Comparison of ENCODE assay signal across 9 cellular contexts in the genomic region with DNA sequence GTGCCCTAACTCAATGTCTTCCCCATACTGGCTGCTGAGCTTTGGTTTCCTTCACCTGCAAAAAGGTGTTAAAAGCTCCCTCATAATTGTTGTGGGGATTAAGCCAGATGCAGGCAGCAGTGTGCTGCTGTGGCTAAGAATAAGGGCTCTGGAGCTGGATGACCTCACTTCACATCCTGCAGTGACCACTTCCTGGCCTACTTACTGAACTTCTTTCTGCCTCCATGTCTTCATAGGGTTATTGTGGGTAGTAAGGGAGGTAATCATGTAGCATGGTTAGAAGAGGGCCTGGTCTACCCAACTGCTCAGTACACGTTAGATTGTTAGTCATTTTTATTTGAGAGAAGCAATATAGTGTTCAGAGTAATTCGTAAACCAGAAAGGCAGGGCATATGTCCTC. TPM values are rescaled to one million over a fixed set of nuclear protein-coding genes. Genes with fewer than 3 reads are reported as not detected.
DNase-seq lines count a peak whose midpoint lies in the region; ATAC-seq and TF ChIP-seq lines count a peak whose summit lies in the region.
"Had no signal": no experiment of that assay in that cellular context is flagged by ENCODE, and none has a peak within 500 bp of the region (broad histone marks: within the 10 kb centered on the region; RNA-seq: fewer than 3 reads in every experiment).

No MANE protein-coding gene starts in this region.

- peak; percentile 90 for ATAC-seq in GM21381 (IDR thresholded peaks at IDR 0.05; ENCODE audit: unreplicated experiment)
- ATAC-seq in IMR-90 (ENCODE audit: low read depth): no peak
- ATAC-seq in sciatic nerve: no peak

- in situ Hi-C loops in IMR-90 (cut with MboI; ENCODE audit: low sequenced_read_pairs) (no loop called here), brain microvascular endothelial cell (cut with HindIII; ENCODE audit: low pct_ligation_motif_present, low sequenced_read_pairs) (no loop called here)

- H2AK5ac ChIP-seq in IMR-90 (ENCODE audit: low read depth, low read length): peak overlapping the region; percentile 37

- H2BK5ac ChIP-seq in IMR-90 (ENCODE audit: low read depth, low read length, poor library complexity, severe bottlenecking): peak overlapping the region; percentile 91

- peaks cover 24 to 60% of the 10 kb centered on the region in 2 experiments for H3K79me1 ChIP-seq in IMR-90 (ENCODE audit: low read depth in 1 of 2, low read length in 2 of 2)

- H2BK20ac ChIP-seq in IMR-90 (ENCODE audit: low read depth, low read length): peak overlapping the region; percentile 82

- H3K9me3 ChIP-seq in IMR-90 (ENCODE audit: control insufficient read depth, insufficient read depth, low read length): no peaks in the 10 kb centered on the region
- H3K9me3 ChIP-seq in esophagus squamous epithelium: no peaks in the 10 kb centered on the region
- H3K9me3 ChIP-seq in WERI-Rb-1 (ENCODE audit: severe bottlenecking): no peaks in the 10 kb centered on the region

- no peak for TF ChIP-seq POLR2A in IMR-90 (IDR thresholded peaks at IDR 0.05; ENCODE audit: low read depth, low read length)
- no peak for TF ChIP-seq POLR2A in esophagus squamous epithelium (IDR thresholded peaks at IDR 0.05)

- peak overlapping the region; percentile 22 for H3K18ac ChIP-seq in IMR-90 (ENCODE audit: low read depth, low read length)

- WGBS in IMR-90 (ENCODE audit: extremely low coverage in 2 of 2, insufficient read length in 1 of 2), 2 experiments: no CpG with 5 or more reads among the region's 2 CpGs
- WGBS in esophagus squamous epithelium, 2 donors: 78 to 88% methylated on average over 2 of the region's 2 CpGs

- CTCF ChIA-PET in IMR-90 (lab: Yijun Ruan, JAX): no interaction called here

- peak overlapping the region; percentile 69 for H2BK15ac ChIP-seq in IMR-90 (ENCODE audit: low read depth, low read length)

- H3K9me1 ChIP-seq in IMR-90 (ENCODE audit: insufficient read depth, low read length): peaks cover 29% of the 10 kb centered on the region

- no peak overlapping the region for H3K9ac ChIP-seq in IMR-90 (ENCODE audit: low read depth, low read length)

- H3K14ac ChIP-seq in IMR-90 (replicated peaks; ENCODE audit: low read depth, low read length): peak overlapping the region; percentile 61

- H3K4ac ChIP-seq in IMR-90 (ENCODE audit: low read depth, low read length): peak overlapping the region; percentile 86

- intact Hi-C loops in IMR-90 (cut with micrococcal nuclease): no loop called here
- intact Hi-C loops in esophagus squamous epithelium (cut with DNase I): no loop called here
- intact Hi-C loops in sciatic nerve (cut with DNase I): no loop called here

- H4K5ac ChIP-seq in IMR-90 (ENCODE audit: low read depth, low read length): peak overlapping the region; percentile 69; the same call in 1 of the 2 replicates

- no peak for TF ChIP-seq RAD21 in IMR-90 (IDR thresholded peaks at IDR 0.05; ENCODE audit: low read length)

- dilution Hi-C loops in IMR-90 (cut with HindIII; ENCODE audit: low sequenced_read_pairs, unreplicated experiment): no loop called here

- no peak overlapping the region for H3K56ac ChIP-seq in IMR-90 (ENCODE audit: extremely low read depth, insufficient read depth, low read length)

- peaks cover 21% of the 10 kb centered on the region for H3K4me1 ChIP-seq in IMR-90 (ENCODE audit: control insufficient read depth, insufficient read depth, low read length)
- H3K4me1 ChIP-seq in esophagus squamous epithelium: peaks cover 0 to 21% (median 3%) of the 10 kb centered on the region in 3 donors

- H3K27me3 ChIP-seq in IMR-90 (ENCODE audit: control insufficient read depth, insufficient read depth, low read length): no peaks in the 10 kb centered on the region
- H3K27me3 ChIP-seq in esophagus squamous epithelium: no peaks in the 10 kb centered on the region
- no peaks in the 10 kb centered on the region for H3K27me3 ChIP-seq in brain microvascular endothelial cell (replicated peaks)
- H3K27me3 ChIP-seq in WERI-Rb-1 (ENCODE audit: insufficient read depth, low read depth, severe bottlenecking): no peaks in the 10 kb centered on the region

- H2BK120ac ChIP-seq in IMR-90 (ENCODE audit: low read depth, low read length): peak overlapping the region; percentile 74

- TF ChIP-seq CTCF in IMR-90 (conservative IDR thresholded peaks at IDR 0.05; ENCODE audit: low read depth, low read length) (no peak), esophagus squamous epithelium (IDR thresholded peaks at IDR 0.05) (no peak), brain microvascular endothelial cell (IDR thresholded peaks at IDR 0.05; ENCODE audit: low read depth, low read length, missing control alignments) (no peak), WERI-Rb-1 (IDR thresholded peaks at IDR 0.05; ENCODE audit: low read depth, low read length) (no peak)

- H4K20me1 ChIP-seq in IMR-90 (ENCODE audit: insufficient read depth, low read length): no peaks in the 10 kb centered on the region

- peak overlapping the region; percentile 56 for H4K91ac ChIP-seq in IMR-90 (ENCODE audit: insufficient read depth, low read depth, low read length)

- H3K27ac ChIP-seq in IMR-90 (ENCODE audit: insufficient read depth, low read length): peak overlapping the region; percentile 19
- H3K27ac ChIP-seq in esophagus squamous epithelium: peak overlapping the region in 3 of 4 donors; percentile 31 to 68 (median 66)
- H3K27ac ChIP-seq in brain microvascular endothelial cell: no peak overlapping the region
- no peak overlapping the region for H3K27ac ChIP-seq in WERI-Rb-1

- no peak overlapping the region for H2AK9ac ChIP-seq in IMR-90 (replicated peaks; ENCODE audit: low read depth, low read length, poor library complexity)

- peaks cover 20% of the 10 kb centered on the region for H3K36me3 ChIP-seq in IMR-90 (ENCODE audit: control insufficient read depth, insufficient read depth, low read length)
- H3K36me3 ChIP-seq in esophagus squamous epithelium: peaks cover 0 to 81% (median 10%) of the 10 kb centered on the region in 3 donors
- H3K36me3 ChIP-seq in brain microvascular endothelial cell (replicated peaks): peaks cover 19% of the 10 kb centered on the region
- peaks cover 50% of the 10 kb centered on the region for H3K36me3 ChIP-seq in WERI-Rb-1

- POLR2A ChIA-PET in IMR-90 (lab: Charles Lee; ENCODE audit: unreplicated experiment): no interaction called here

- H3K4me3 ChIP-seq in IMR-90 (ENCODE audit: insufficient read depth, low read depth, low read length) (no peak overlapping the region), esophagus squamous epithelium (no peak overlapping the region), brain microvascular endothelial cell (ENCODE audit: low read depth, low read length) (no peak overlapping the region), WERI-Rb-1 (ENCODE audit: low read depth, low read length) (no peak overlapping the region)

- DNase-seq in EL (peak; percentile 56), IMR-90 (peak; percentile 69), esophagus squamous epithelium (lab: John Stamatoyannopoulos, UW) (no peak), brain microvascular endothelial cell (no peak), NCI-H2107 treated with DMSO at 0.1 percent for 48 hours (lab: John Stamatoyannopoulos, UW; ENCODE audit: unreplicated experiment) (no peak), WERI-Rb-1 (no peak), sciatic nerve (ENCODE audit: low spot score) (no peak)
- DNase-seq: NCI-H524 treated with DMSO at 0.1 percent for 48 hours had no signal

- no TSS peak for BruUV-seq in IMR-90 (replicated peaks; lab: Mats Ljungman, UMichigan)

- H2AFZ ChIP-seq in IMR-90 (replicated peaks; ENCODE audit: low read length, poor library complexity): no peak overlapping the region

- H3K23ac ChIP-seq in IMR-90 (ENCODE audit: low read depth, low read length): peak overlapping the region; percentile 62

- H4K8ac ChIP-seq in IMR-90 (ENCODE audit: low read depth in 2 of 2, low read length in 2 of 2): peak overlapping the region; percentile 9 to 20; a peak in 3 of 4 replicates

- H3K4me2 ChIP-seq in IMR-90 (ENCODE audit: low read depth, low read length): no peak overlapping the region

TF ChIP-seq in IMR-90, 13 proteins besides CTCF, POLR2A, EP300 and RAD21 (continues in another document):
- TF ChIP-seq SMC3 (IDR thresholded peaks at IDR 0.05; ENCODE audit: low read depth, low read length): no peak
- no peak for TF ChIP-seq MAFK (IDR thresholded peaks at IDR 0.05; ENCODE audit: low read depth, low read length)
- TF ChIP-seq RCOR1 (IDR thresholded peaks at IDR 0.05; ENCODE audit: insufficient replicate concordance, low read length): no peak
- no peak for TF ChIP-seq MAZ (IDR thresholded peaks at IDR 0.05; ENCODE audit: borderline replicate concordance, low read depth, low read length)
- no peak for TF ChIP-seq BHLHE40 (IDR thresholded peaks at IDR 0.05; ENCODE audit: low read depth, low read length)
- TF ChIP-seq CEBPB (IDR thresholded peaks at IDR 0.05; ENCODE audit: low read depth, low read length): no peak
- TF ChIP-seq RFX5 (IDR thresholded peaks at IDR 0.05; ENCODE audit: low read depth, low read length): no peak
- no peak for TF ChIP-seq MXI1 (IDR thresholded peaks at IDR 0.05; ENCODE audit: borderline replicate concordance, low read depth, low read length)
- TF ChIP-seq NFE2L2 (IDR thresholded peaks at IDR 0.05; ENCODE audit: low read depth, low read length): no peak
- TF ChIP-seq CHD1 (IDR thresholded peaks at IDR 0.05; ENCODE audit: low read depth, low read length): no peak
- no peak for TF ChIP-seq USF2 (IDR thresholded peaks at IDR 0.05; ENCODE audit: low read depth, low read length)
- TF ChIP-seq, protein P1, sequence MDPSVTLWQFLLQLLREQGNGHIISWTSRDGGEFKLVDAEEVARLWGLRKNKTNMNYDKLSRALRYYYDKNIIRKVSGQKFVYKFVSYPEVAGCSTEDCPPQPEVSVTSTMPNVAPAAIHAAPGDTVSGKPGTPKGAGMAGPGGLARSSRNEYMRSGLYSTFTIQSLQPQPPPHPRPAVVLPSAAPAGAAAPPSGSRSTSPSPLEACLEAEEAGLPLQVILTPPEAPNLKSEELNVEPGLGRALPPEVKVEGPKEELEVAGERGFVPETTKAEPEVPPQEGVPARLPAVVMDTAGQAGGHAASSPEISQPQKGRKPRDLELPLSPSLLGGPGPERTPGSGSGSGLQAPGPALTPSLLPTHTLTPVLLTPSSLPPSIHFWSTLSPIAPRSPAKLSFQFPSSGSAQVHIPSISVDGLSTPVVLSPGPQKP (IDR thresholded peaks at IDR 0.05; ENCODE audit: borderline replicate concordance, low read depth, low read length): no peak

RNA-seq across cellular contexts. Expression of gene GYG1, which starts 18.4 kb away (rescaled TPM):
- total RNA-seq in IMR-90 (2012; rRNA removed) (77.8 and 90.3 TPM in 2 replicates), esophagus squamous epithelium (10 to 100 TPM; 16.6 to 55.5 (median 35.8) TPM), sciatic nerve (35.2 TPM)
- 43.6 and 48.4 TPM in 2 replicates for polyA plus RNA-seq in IMR-90 (2012; rRNA removed)
- 17.9 and 77.6 TPM in 2 replicates for polyA plus RNA-seq in IMR-90 (2012; cell fraction: cytosol; rRNA removed)
- 44.9 and 46.5 TPM in 2 replicates for polyA plus RNA-seq in IMR-90 (2012; cell fraction: nucleus; rRNA removed; ENCODE audit: low replicate concordance)

Comparison
In these comparisons a context has a peak if more than half of its experiments do, and no peak if none do; other contexts are left out.
1. DNase-seq: peak in EL (single experiment) and IMR-90 (single experiment); none in esophagus squamous epithelium (single experiment), brain microvascular endothelial cell (single experiment), NCI-H2107 treated with DMSO at 0.1 percent for 48 hours (single experiment), WERI-Rb-1 (single experiment) and sciatic nerve (single experiment).
2. H3K27ac ChIP-seq: peak in IMR-90 (single experiment) and esophagus squamous epithelium (3 of 4); none in brain microvascular endothelial cell (single experiment) and WERI-Rb-1 (single experiment).